10 cellular contexts compared by ENCODE assay signal in genomic region chr1:171220551-171221175, GRCh38. TPM values are rescaled to one million over a fixed set of nuclear protein-coding genes. Genes with fewer than 3 reads are reported as not detected.
DNase-seq lines count a peak whose midpoint lies in the region; ATAC-seq and TF ChIP-seq lines count a peak whose summit lies in the region.
"Had no signal": no experiment of that assay in that cellular context is flagged by ENCODE, and none has a peak within 500 bp of the region (broad histone marks: within the 10 kb centered on the region; RNA-seq: fewer than 3 reads in every experiment).

No MANE protein-coding gene starts in this region.

- TF ChIP-seq POLR2A in vagina (IDR thresholded peaks at IDR 0.05), result no peak

- H3K27ac ChIP-seq in SJCRH30 (peak overlapping the region; percentile 17; the same call in 1 of the 2 replicates), muscle layer of colon (ENCODE audit: low read depth, low read length) (peak overlapping the region; percentile 43), vagina (peak overlapping the region; percentile 79)
- H3K27ac ChIP-seq: parathyroid adenoma had no signal

- intact Hi-C loops in vagina (cut with DNase I), result no loop called here

- ATAC-seq in HG03354 (IDR thresholded peaks at IDR 0.05; ENCODE audit: poor library complexity, severe bottlenecking, unreplicated experiment), result no peak
- ATAC-seq: stimulated activated naive B cell treated with anti-CD40 and anti-IgM and Interleukin-4, amounts not matched to agents 10 μg/mL and 1 μg/mL and 100 μg/mL, for 72 hours had no signal

- no peaks in the 10 kb centered on the region for H3K36me3 ChIP-seq in SJCRH30
- no peaks in the 10 kb centered on the region for H3K36me3 ChIP-seq in muscle layer of colon (ENCODE audit: insufficient read depth, low read length)
- H3K36me3 ChIP-seq in vagina, result no peaks in the 10 kb centered on the region

- H3K27me3 ChIP-seq in SJCRH30 (no peaks in the 10 kb centered on the region), muscle layer of colon (ENCODE audit: control insufficient read depth in 1 of 2, insufficient read depth in 2 of 2, low read length in 2 of 2) (no peaks in the 10 kb centered on the region), vagina (no peaks in the 10 kb centered on the region)

- no peaks in the 10 kb centered on the region for H3K9me3 ChIP-seq in SJCRH30 (replicated peaks)
- H3K9me3 ChIP-seq in muscle layer of colon (ENCODE audit: low read length), result no peaks in the 10 kb centered on the region
- no peaks in the 10 kb centered on the region for H3K9me3 ChIP-seq in vagina

- no peak overlapping the region for H3K9ac ChIP-seq in muscle layer of colon (ENCODE audit: low read length)
- H3K9ac ChIP-seq: parathyroid adenoma had no signal

- peak; percentile 76 to 82 for DNase-seq in SJCRH30
- DNase-seq in fibroblast of mammary gland (ENCODE audit: low read depth), result peak; percentile 19
- no peak for DNase-seq in vagina (ENCODE audit: extremely low spot score in 2 of 2)
- no peak for DNase-seq in kidney tubule cell (ENCODE audit: low spot score)
- no peak for DNase-seq in SHP77 treated with DMSO at 0.1 percent for 48 hours (lab: John Stamatoyannopoulos, UW)
- DNase-seq: stimulated activated naive B cell treated with anti-CD40 and anti-IgM and Interleukin-4, amounts not matched to agents 10 μg/mL and 1 μg/mL and 100 μg/mL, for 72 hours had no signal

- TF ChIP-seq CTCF in fibroblast of mammary gland (conservative IDR thresholded peaks at IDR 0.05; ENCODE audit: control insufficient read depth, insufficient read depth, low read depth, low read length), result no peak
- no peak for TF ChIP-seq CTCF in vagina (IDR thresholded peaks at IDR 0.05)

- peak overlapping the region; percentile 52 for H3K4me3 ChIP-seq in SJCRH30
- no peak overlapping the region for H3K4me3 ChIP-seq in fibroblast of mammary gland (ENCODE audit: control insufficient read depth, low read depth, low read length)
- H3K4me3 ChIP-seq in muscle layer of colon (ENCODE audit: low read depth in 1 of 2, low read length in 2 of 2), result no peak overlapping the region
- peak overlapping the region in 1 of 2 donors; percentile 28 for H3K4me3 ChIP-seq in vagina

- H3K4me1 ChIP-seq in SJCRH30 (0 out of 2 replicates have a peak, but pooled peaks cover 15% of the 10 kb centered on the region), muscle layer of colon (ENCODE audit: insufficient read depth, low read length) (peaks cover 6% of the 10 kb centered on the region), vagina (peaks cover 33% of the 10 kb centered on the region)
- H3K4me1 ChIP-seq: parathyroid adenoma had no signal

RNA-seq across cellular contexts. Expression of gene FMO1, which starts 27.6 kb away (rescaled TPM):
- total RNA-seq in SJCRH30 (2014; rRNA removed; shearing (Covaris generic)), result not detected in 2 replicates
- 6.4 TPM for total RNA-seq in vagina

RNA-seq across cellular contexts. Expression of gene FMO2, which starts 35.6 kb away (rescaled TPM):
- total RNA-seq in SJCRH30 (2014; rRNA removed; shearing (Covaris generic)), result not detected in 2 replicates
- total RNA-seq in vagina, result 14.0 TPM
- total RNA-seq: OCI-LY7 had no signal

Comparison
In these comparisons a context has a peak if more than half of its experiments do, and no peak if none do; other contexts are left out.
1. DNase-seq: peak in SJCRH30 (2 of 2) and fibroblast of mammary gland (single experiment); none in vagina (0 of 2), kidney tubule cell (single experiment) and SHP77 treated with DMSO at 0.1 percent for 48 hours (single experiment).
2. H3K27ac ChIP-seq: peak in every context shown above with its lines; median percentile 79 in vagina; 43 in muscle layer of colon; 17 in SJCRH30.
3. RNA of gene FMO2, which starts 35.6 kb away (total RNA-seq): 14.0 TPM in vagina (single experiment); not detected in SJCRH30; every median in the first group is over 10 times any median in the second.